In genomic region chr5:77839691-77840090, GRCh38 we compare ENCODE assay signal across 9 cellular contexts.
"Had no signal": no experiment of that assay in that cellular context is flagged by ENCODE, and none has a peak within 500 bp of the region (broad histone marks: within the 10 kb centered on the region; RNA-seq: fewer than 3 reads in every experiment).

No MANE protein-coding gene starts in this region.

- H3K9me3 ChIP-seq: HAP-1 had no signal

- H3K4me3 ChIP-seq: GM23248, HAP-1, K562 had no signal

- DNase-seq: GM23248, GOT3, H7, HFFc6, IMR-90, KG1 had no signal

- FAIRE-seq: K562 had no signal

- H3K36me3 ChIP-seq: HAP-1 had no signal

- H3K27ac ChIP-seq: GM23248, HL-60 had no signal
